ENCODE assay signal across 2 cellular contexts in the genomic region with DNA sequence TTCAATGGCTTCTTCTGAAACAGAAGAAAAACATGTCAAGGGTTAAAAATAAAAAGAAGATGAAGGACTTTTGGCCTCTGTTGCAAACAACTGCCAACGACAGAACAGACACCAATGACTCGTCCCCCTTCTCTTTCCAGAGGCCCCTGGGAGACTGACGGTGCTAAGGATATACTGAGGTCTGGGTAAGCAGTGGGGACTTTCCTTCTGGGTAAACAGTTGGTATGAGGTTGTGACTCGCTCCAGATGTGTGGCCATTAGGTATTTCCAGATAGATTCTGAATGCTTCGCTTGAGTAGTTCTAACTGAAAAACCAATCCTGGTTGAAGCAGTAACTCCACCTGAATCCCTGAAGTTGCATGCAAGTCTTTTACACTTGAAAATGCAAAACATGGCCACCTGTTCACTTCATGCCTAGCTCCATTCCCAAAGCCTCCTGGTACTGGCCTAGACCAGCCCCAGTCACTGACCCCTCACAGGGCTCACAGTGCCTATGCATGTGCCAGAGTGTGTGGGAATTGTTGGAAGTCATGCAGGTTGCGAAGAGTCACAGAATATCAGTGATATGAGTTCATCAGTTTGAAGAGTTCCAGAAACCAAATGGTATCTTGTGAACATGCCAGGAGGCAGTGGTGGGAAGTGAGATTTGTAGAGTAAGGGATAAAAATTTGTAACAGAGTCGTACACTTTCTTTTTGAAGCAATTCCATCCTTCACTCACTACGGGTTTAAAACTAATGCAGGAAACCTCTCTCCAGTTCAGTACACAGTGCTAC.
TF ChIP-seq lines count a peak whose summit lies in the region.

No MANE protein-coding gene starts in this region.

TF ChIP-seq in SK-N-SH, 30 proteins besides CTCF, POLR2A, EP300 and RAD21 (continued from another document):
- TF ChIP-seq, protein P1, sequence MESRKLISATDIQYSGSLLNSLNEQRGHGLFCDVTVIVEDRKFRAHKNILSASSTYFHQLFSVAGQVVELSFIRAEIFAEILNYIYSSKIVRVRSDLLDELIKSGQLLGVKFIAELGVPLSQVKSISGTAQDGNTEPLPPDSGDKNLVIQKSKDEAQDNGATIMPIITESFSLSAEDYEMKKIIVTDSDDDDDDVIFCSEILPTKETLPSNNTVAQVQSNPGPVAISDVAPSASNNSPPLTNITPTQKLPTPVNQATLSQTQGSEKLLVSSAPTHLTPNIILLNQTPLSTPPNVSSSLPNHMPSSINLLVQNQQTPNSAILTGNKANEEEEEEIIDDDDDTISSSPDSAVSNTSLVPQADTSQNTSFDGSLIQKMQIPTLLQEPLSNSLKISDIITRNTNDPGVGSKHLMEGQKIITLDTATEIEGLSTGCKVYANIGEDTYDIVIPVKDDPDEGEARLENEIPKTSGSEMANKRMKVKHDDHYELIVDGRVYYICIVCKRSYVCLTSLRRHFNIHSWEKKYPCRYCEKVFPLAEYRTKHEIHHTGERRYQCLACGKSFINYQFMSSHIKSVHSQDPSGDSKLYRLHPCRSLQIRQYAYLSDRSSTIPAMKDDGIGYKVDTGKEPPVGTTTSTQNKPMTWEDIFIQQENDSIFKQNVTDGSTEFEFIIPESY (IDR thresholded peaks at IDR 0.05; ENCODE audit: borderline replicate concordance, low read depth) = no peak
- 0 out of 2 replicates have a peak, but pooled peaks have one; percentile 3 for TF ChIP-seq NFIC (IDR thresholded peaks at IDR 0.05; ENCODE audit: borderline replicate concordance)

TF ChIP-seq in SK-N-SH treated with all-trans-retinoic acid at 6 μM for 48 hours, 23 proteins besides CTCF, POLR2A, EP300 and RAD21 (continued from another document):
- TF ChIP-seq, protein P2, sequence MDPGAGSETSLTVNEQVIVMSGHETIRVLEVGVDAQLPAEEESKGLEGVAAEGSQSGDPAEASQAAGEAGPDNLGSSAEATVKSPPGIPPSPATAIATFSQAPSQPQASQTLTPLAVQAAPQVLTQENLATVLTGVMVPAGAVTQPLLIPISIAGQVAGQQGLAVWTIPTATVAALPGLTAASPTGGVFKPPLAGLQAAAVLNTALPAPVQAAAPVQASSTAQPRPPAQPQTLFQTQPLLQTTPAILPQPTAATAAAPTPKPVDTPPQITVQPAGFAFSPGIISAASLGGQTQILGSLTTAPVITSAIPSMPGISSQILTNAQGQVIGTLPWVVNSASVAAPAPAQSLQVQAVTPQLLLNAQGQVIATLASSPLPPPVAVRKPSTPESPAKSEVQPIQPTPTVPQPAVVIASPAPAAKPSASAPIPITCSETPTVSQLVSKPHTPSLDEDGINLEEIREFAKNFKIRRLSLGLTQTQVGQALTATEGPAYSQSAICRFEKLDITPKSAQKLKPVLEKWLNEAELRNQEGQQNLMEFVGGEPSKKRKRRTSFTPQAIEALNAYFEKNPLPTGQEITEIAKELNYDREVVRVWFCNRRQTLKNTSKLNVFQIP (CRISPR knock-in tag; IDR thresholded peaks at IDR 0.05; ENCODE audit: borderline replicate concordance, low read depth) = no peak
- TF ChIP-seq, protein P3, sequence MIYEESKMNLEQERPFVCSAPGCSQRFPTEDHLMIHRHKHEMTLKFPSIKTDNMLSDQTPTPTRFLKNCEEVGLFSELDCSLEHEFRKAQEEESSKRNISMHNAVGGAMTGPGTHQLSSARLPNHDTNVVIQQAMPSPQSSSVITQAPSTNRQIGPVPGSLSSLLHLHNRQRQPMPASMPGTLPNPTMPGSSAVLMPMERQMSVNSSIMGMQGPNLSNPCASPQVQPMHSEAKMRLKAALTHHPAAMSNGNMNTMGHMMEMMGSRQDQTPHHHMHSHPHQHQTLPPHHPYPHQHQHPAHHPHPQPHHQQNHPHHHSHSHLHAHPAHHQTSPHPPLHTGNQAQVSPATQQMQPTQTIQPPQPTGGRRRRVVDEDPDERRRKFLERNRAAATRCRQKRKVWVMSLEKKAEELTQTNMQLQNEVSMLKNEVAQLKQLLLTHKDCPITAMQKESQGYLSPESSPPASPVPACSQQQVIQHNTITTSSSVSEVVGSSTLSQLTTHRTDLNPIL (CRISPR knock-in tag; IDR thresholded peaks at IDR 0.05; ENCODE audit: low read depth) = no peak
- TF ChIP-seq ZNF8 (CRISPR knock-in tag; IDR thresholded peaks at IDR 0.05) (no peak), RARB (CRISPR knock-in tag; IDR thresholded peaks at IDR 0.05) (no peak), ESRRG (CRISPR knock-in tag; IDR thresholded peaks at IDR 0.05) (no peak), ZC3H10 (CRISPR knock-in tag; IDR thresholded peaks at IDR 0.05) (no peak), ARNTL (CRISPR knock-in tag; IDR thresholded peaks at IDR 0.05; ENCODE audit: borderline replicate concordance, low read depth) (no peak), OSR1 (CRISPR knock-in tag; IDR thresholded peaks at IDR 0.05) (no peak), CSDC2 (CRISPR knock-in tag; IDR thresholded peaks at IDR 0.05) (no peak)
TF ChIP-seq in SK-N-SH treated with all-trans-retinoic acid at 6 μM for 48 hours: peak in this region for 0.
